ENCODE assay signal across 14 cellular contexts in genomic region chr14:22096511-22096890, GRCh38.
DNase-seq lines count a peak whose midpoint lies in the region; ATAC-seq and TF ChIP-seq lines count a peak whose summit lies in the region.
"Had no signal": no experiment of that assay in that cellular context is flagged by ENCODE, and none has a peak within 500 bp of the region (broad histone marks: within the 10 kb centered on the region; RNA-seq: fewer than 3 reads in every experiment).

No MANE protein-coding gene starts in this region.

- H3K9me3 ChIP-seq in stomach, result no peaks in the 10 kb centered on the region
- H3K9me3 ChIP-seq in MG63, result no peaks in the 10 kb centered on the region

- no peak for TF ChIP-seq EP300 in stomach (IDR thresholded peaks at IDR 0.05)

- no peaks in the 10 kb centered on the region for H3K36me3 ChIP-seq in stomach
- no peaks in the 10 kb centered on the region for H3K36me3 ChIP-seq in MG63

- H3K4me3 ChIP-seq in stomach (no peak overlapping the region), MG63 (no peak overlapping the region)

- no peak for TF ChIP-seq CTCF in stomach (IDR thresholded peaks at IDR 0.05)

- peaks cover 36% of the 10 kb centered on the region for H3K4me1 Mint-ChIP-seq in activated CD4-positive, alpha-beta T cell treated with anti-CD3 and anti-CD28 coated beads, Interleukin-2, amount 10 ng/mL, durations not matched to agents 24 days and 14 days
- H3K4me1 Mint-ChIP-seq in activated naive CD8-positive, alpha-beta T cell (ENCODE audit: low read depth), result peaks cover 54% of the 10 kb centered on the region

- peak; percentile 70 for ATAC-seq in HG02852 (IDR thresholded peaks at IDR 0.05; ENCODE audit: unreplicated experiment)
- ATAC-seq in GM21619 (IDR thresholded peaks at IDR 0.05; ENCODE audit: unreplicated experiment), result no peak

- WGBS in stomach, 5 donors, result 68 to 85% (median 85%) methylated on average over 4 of the region's 4 CpGs

- no peak for TF ChIP-seq POLR2A in stomach (IDR thresholded peaks at IDR 0.05)

- no peaks in the 10 kb centered on the region for H3K36me3 Mint-ChIP-seq in activated CD4-positive, alpha-beta T cell treated with anti-CD3 and anti-CD28 coated beads, Interleukin-2, amount 10 ng/mL, durations not matched to agents 24 days and 14 days (ENCODE audit: low read depth)
- no peaks in the 10 kb centered on the region for H3K36me3 Mint-ChIP-seq in activated naive CD8-positive, alpha-beta T cell
- H3K36me3 Mint-ChIP-seq: immature natural killer cell had no signal

- no peaks in the 10 kb centered on the region for H3K27me3 Mint-ChIP-seq in activated CD4-positive, alpha-beta T cell treated with anti-CD3 and anti-CD28 coated beads, Interleukin-2, amount 10 ng/mL, durations not matched to agents 24 days and 14 days
- H3K27me3 Mint-ChIP-seq in activated naive CD8-positive, alpha-beta T cell, result no peaks in the 10 kb centered on the region

- peaks cover 0 to 48% (median 10%) of the 10 kb centered on the region in 4 donors for H3K4me1 ChIP-seq in stomach

- peak overlapping the region in 4 of 5 donors; percentile 72 to 77 (median 76) for H3K27ac ChIP-seq in stomach

- no peaks in the 10 kb centered on the region for H3K27me3 ChIP-seq in stomach
- H3K27me3 ChIP-seq in MG63, result no peaks in the 10 kb centered on the region

- intact Hi-C loops in activated CD4-positive, alpha-beta T cell treated with anti-CD3 and anti-CD28 coated beads, Interleukin-2, amount 10 ng/mL, durations not matched to agents 24 days and 14 days (cut with micrococcal nuclease), result loop anchor here (10.0 kb wide), 1 partner anchor 182 kb away; no protein-coding TSS in a partner anchor
- intact Hi-C loops in stomach (cut with DNase I; ENCODE audit: low total_unique reads), result no loop called here

- H3K9me3 Mint-ChIP-seq in activated CD4-positive, alpha-beta T cell treated with anti-CD3 and anti-CD28 coated beads, Interleukin-2, amount 10 ng/mL, durations not matched to agents 24 days and 14 days, result no peaks in the 10 kb centered on the region
- no peaks in the 10 kb centered on the region for H3K9me3 Mint-ChIP-seq in activated naive CD8-positive, alpha-beta T cell (ENCODE audit: low read depth)
- H3K9me3 Mint-ChIP-seq: immature natural killer cell had no signal

- peak overlapping the region; percentile 74 for H3K4me3 Mint-ChIP-seq in activated CD4-positive, alpha-beta T cell treated with anti-CD3 and anti-CD28 coated beads, Interleukin-2, amount 10 ng/mL, durations not matched to agents 24 days and 14 days
- peak overlapping the region; percentile 72 for H3K4me3 Mint-ChIP-seq in activated naive CD8-positive, alpha-beta T cell

- DNase-seq in activated CD4-positive, alpha-beta T cell treated with anti-CD3 and anti-CD28 coated beads, Interleukin-2, amount 10 ng/mL, durations not matched to agents 24 days and 14 days, result peak; percentile 82
- DNase-seq in activated CD4-positive, alpha-beta T cell treated with anti-CD3 and anti-CD28 coated beads, Interleukin-2, amount 50 U/mL, for 48 hours, result no peak
- no peak for DNase-seq in stomach
- no peak for DNase-seq in stimulated activated CD4-positive, alpha-beta T cell treated with anti-CD3 and anti-CD28 coated beads, Interleukin-2, amount 100 ng/mL, for 24 hours
- no peak for DNase-seq in MG63
- DNase-seq: activated gamma-delta T cell, immature natural killer cell, NCI-H146, NCI-H748 treated with DMSO at 0.1 percent for 48 hours, retina, SHP77 treated with DMSO at 0.1 percent for 48 hours had no signal

- peak overlapping the region; percentile 92 for H3K27ac Mint-ChIP-seq in activated CD4-positive, alpha-beta T cell treated with anti-CD3 and anti-CD28 coated beads, Interleukin-2, amount 10 ng/mL, durations not matched to agents 24 days and 14 days
- H3K27ac Mint-ChIP-seq in activated naive CD8-positive, alpha-beta T cell, result peak overlapping the region; percentile 92
- H3K27ac Mint-ChIP-seq: immature natural killer cell had no signal
